Comparison of ENCODE assay signal across 25 cellular contexts in genomic region chr17:4266550-4266949, GRCh38.
"Had no signal": no experiment of that assay in that cellular context is flagged by ENCODE, and none has a peak within 500 bp of the region (broad histone marks: within the 10 kb centered on the region; RNA-seq: fewer than 3 reads in every experiment).

No MANE protein-coding gene starts in this region.

- DNase-seq: activated CD4-positive, alpha-beta memory T cell treated with anti-CD3 and anti-CD28 coated beads for 36 hours; activated CD4-positive, alpha-beta T cell treated with anti-CD3 and anti-CD28 coated beads, Interleukin-2, amount 10 ng/mL, durations not matched to agents 7 days and 5 days; activated CD4-positive, CD25-positive, alpha-beta regulatory T cell; activated CD8-positive, alpha-beta memory T cell treated with anti-CD3 and anti-CD28 coated beads for 24 hours; activated gamma-delta T cell treated with Interleukin-2 at 50 U/mL for 16 hours; activated naive CD4-positive, alpha-beta T cell treated with anti-CD3 and anti-CD28 coated beads, Interleukin-2, amount 10 ng/mL, durations not matched to agents 7 days and 5 days; activated naive CD8-positive, alpha-beta T cell treated with anti-CD3 and anti-CD28 coated beads for 36 hours; activated T-cell treated with anti-CD3 and anti-CD28 coated beads, Interleukin-2, amount 50 U/mL, for 72 hours; brain microvascular endothelial cell; colonic mucosa; NCI-H1092 treated with DMSO at 0.1 percent for 48 hours; NCI-H1417 treated with DMSO at 0.1 percent for 48 hours; NCI-H1694; NCI-H2029; NCI-H345; NCI-H510A; NCI-H526 treated with DMSO at 0.1 percent for 48 hours; NCI-H82; Peyer's patch; Right ventricle myocardium superior; SJCRH30; T-helper 9 cell had no signal

- H3K4me3 Mint-ChIP-seq: activated CD4-positive, alpha-beta memory T cell treated with anti-CD3 and anti-CD28 coated beads for 36 hours; activated CD4-positive, alpha-beta T cell treated with anti-CD3 and anti-CD28 coated beads, Interleukin-2, amount 10 ng/mL, durations not matched to agents 7 days and 5 days; activated naive CD4-positive, alpha-beta T cell treated with anti-CD3 and anti-CD28 coated beads, Interleukin-2, amount 10 ng/mL, durations not matched to agents 7 days and 5 days; activated naive CD8-positive, alpha-beta T cell treated with anti-CD3 and anti-CD28 coated beads for 36 hours; activated T-cell treated with anti-CD3 and anti-CD28 coated beads, Interleukin-2, amount 50 U/mL, for 72 hours; T-helper 1 cell treated with Interleukin-12 subunit alpha and Interleukin-12 subunit beta and Interleukin-4 antibody, amounts not matched to agents 30 μg/mL and 1 μg/mL, for 36 hours had no signal

- H3K4me1 ChIP-seq: colonic mucosa, SJCRH30 had no signal

- H3K27me3 ChIP-seq: brain microvascular endothelial cell, colonic mucosa, Peyer's patch, SJCRH30 had no signal

- ATAC-seq: activated T-cell treated with anti-CD3 and anti-CD28 coated beads, Interleukin-2, amount 50 U/mL, for 72 hours; SK-N-SH treated with all-trans-retinoic acid at 6 μM for 48 hours had no signal

- H3K27ac Mint-ChIP-seq: activated CD4-positive, alpha-beta memory T cell treated with anti-CD3 and anti-CD28 coated beads for 36 hours; activated CD4-positive, alpha-beta T cell treated with anti-CD3 and anti-CD28 coated beads, Interleukin-2, amount 10 ng/mL, durations not matched to agents 7 days and 5 days; activated naive CD4-positive, alpha-beta T cell treated with anti-CD3 and anti-CD28 coated beads, Interleukin-2, amount 10 ng/mL, durations not matched to agents 7 days and 5 days; activated naive CD8-positive, alpha-beta T cell treated with anti-CD3 and anti-CD28 coated beads for 36 hours; activated T-cell treated with anti-CD3 and anti-CD28 coated beads, Interleukin-2, amount 50 U/mL, for 72 hours; activated T-helper 2 cell treated with anti-CD3 and anti-CD28 coated beads, Interferon-gamma antibody, Interleukin-2, Interleukin-4, amounts not matched to agents 10 μg/mL and 5 μg/mL and 100 μg/mL, durations not matched to agents 14 hours and 24 hours and 36 hours had no signal

- H3K27ac ChIP-seq: brain microvascular endothelial cell, colonic mucosa, Peyer's patch, SJCRH30 had no signal

- H3K9me3 ChIP-seq: colonic mucosa, Peyer's patch, SJCRH30 had no signal

- H3K27me3 Mint-ChIP-seq: activated CD4-positive, alpha-beta memory T cell treated with anti-CD3 and anti-CD28 coated beads for 36 hours; activated CD4-positive, alpha-beta T cell treated with anti-CD3 and anti-CD28 coated beads, Interleukin-2, amount 10 ng/mL, durations not matched to agents 7 days and 5 days; activated naive CD4-positive, alpha-beta T cell treated with anti-CD3 and anti-CD28 coated beads, Interleukin-2, amount 10 ng/mL, durations not matched to agents 7 days and 5 days; activated naive CD8-positive, alpha-beta T cell treated with anti-CD3 and anti-CD28 coated beads for 36 hours had no signal

- H3K9me3 Mint-ChIP-seq: activated CD4-positive, alpha-beta memory T cell treated with anti-CD3 and anti-CD28 coated beads for 36 hours; activated CD4-positive, alpha-beta T cell treated with anti-CD3 and anti-CD28 coated beads, Interleukin-2, amount 10 ng/mL, durations not matched to agents 7 days and 5 days; activated naive CD8-positive, alpha-beta T cell treated with anti-CD3 and anti-CD28 coated beads for 36 hours; activated T-cell treated with anti-CD3 and anti-CD28 coated beads, Interleukin-2, amount 50 U/mL, for 72 hours; T-helper 1 cell treated with Interleukin-12 subunit alpha and Interleukin-12 subunit beta and Interleukin-4 antibody, amounts not matched to agents 30 μg/mL and 1 μg/mL, for 36 hours had no signal

- H3K36me3 ChIP-seq: colonic mucosa, Peyer's patch, SJCRH30 had no signal

- H3K4me3 ChIP-seq: colonic mucosa, Peyer's patch, SJCRH30 had no signal
